In genomic region chr3:111315911-111316310, GRCh38 we compare ENCODE assay signal across 15 cellular contexts.
DNase-seq lines count a peak whose midpoint lies in the region; ATAC-seq lines count a peak whose summit lies in the region.
"Had no signal": no experiment of that assay in that cellular context is flagged by ENCODE, and none has a peak within 500 bp of the region (broad histone marks: within the 10 kb centered on the region; RNA-seq: fewer than 3 reads in every experiment).

No MANE protein-coding gene starts in this region.

- no peak overlapping the region for H3K9ac ChIP-seq in adipocyte (ENCODE audit: low read length)

- peaks cover 11% of the 10 kb centered on the region for H3K4me1 ChIP-seq in adipocyte (ENCODE audit: control insufficient read depth, insufficient read depth, low read length)
- H3K4me1 ChIP-seq: uterus had no signal

- H3K4me3 ChIP-seq in adipocyte (ENCODE audit: low read length) = no peak overlapping the region
- H3K4me3 ChIP-seq: body of pancreas, uterus had no signal

- peak; percentile 22 for DNase-seq in AG20443 (ENCODE audit: low spot score)
- peak; percentile 68 for DNase-seq in NCI-H1105 (lab: John Stamatoyannopoulos, UW)
- peak; percentile 74 for DNase-seq in adipocyte (ENCODE audit: low read depth)
- peak; percentile 12 for DNase-seq in left kidney (ENCODE audit: low read depth, low spot score)
- no peak for DNase-seq in stimulated activated naive CD4-positive, alpha-beta T cell (lab: John Stamatoyannopoulos, UW)
- no peak for DNase-seq in RPMI8226
- DNase-seq in SW 1271 (lab: John Stamatoyannopoulos, UW) = no peak
- DNase-seq: activated T-cell treated with anti-CD3 and anti-CD28 coated beads, Interleukin-2, amount 50 U/mL, for 1 hour; body of pancreas; kidney; nephron progenitor cell; Right ventricle myocardium superior; uterus had no signal

- H3K9me3 ChIP-seq in adipocyte (ENCODE audit: control insufficient read depth, low read length) = no peaks in the 10 kb centered on the region
- H3K9me3 ChIP-seq: body of pancreas, uterus had no signal

- ATAC-seq in GM19455 (IDR thresholded peaks at IDR 0.05; ENCODE audit: unreplicated experiment) = no peak
- ATAC-seq: body of pancreas, WTC11 had no signal

- no peaks in the 10 kb centered on the region for H3K36me3 ChIP-seq in adipocyte (ENCODE audit: control insufficient read depth, insufficient read depth, low read length, severe bottlenecking)
- H3K36me3 ChIP-seq: uterus had no signal

- H3K27me3 ChIP-seq in adipocyte (replicated peaks; ENCODE audit: control insufficient read depth, insufficient read depth, low read length) = no peaks in the 10 kb centered on the region
- H3K27me3 ChIP-seq: body of pancreas, uterus had no signal

Comparison
In these comparisons a context has a peak if more than half of its experiments do, and no peak if none do; other contexts are left out.
1. DNase-seq: peak in AG20443 (single experiment), NCI-H1105 (single experiment), adipocyte (single experiment) and left kidney (single experiment); none in stimulated activated naive CD4-positive, alpha-beta T cell (0 of 6), RPMI8226 (single experiment) and SW 1271 (0 of 2).